6 cellular contexts compared by ENCODE assay signal in genomic region chr11:126268361-126268707, GRCh38. TPM values are rescaled to one million over a fixed set of nuclear protein-coding genes. Genes with fewer than 3 reads are reported as not detected.
DNase-seq lines count a peak whose midpoint lies in the region; ATAC-seq, FAIRE-seq and TF ChIP-seq lines count a peak whose summit lies in the region.

No MANE protein-coding gene starts in this region.

- peaks cover 45% of the 10 kb centered on the region for H3K36me3 Mint-ChIP-seq in activated T-cell treated with anti-CD3 and anti-CD28 coated beads, Interleukin-2, amount 50 U/mL, for 4 hours (ENCODE audit: insufficient read depth)
- peaks cover 50% of the 10 kb centered on the region for H3K36me3 Mint-ChIP-seq in nephron progenitor cell (ENCODE audit: low read depth)

- H2AFZ ChIP-seq in K562 (ENCODE audit: low read depth, low read length) = peak overlapping the region; percentile 93

- FAIRE-seq in K562 (lab: Jason Lieb, UNC) = no peak

- no peak for DNase-seq in activated T-cell treated with anti-CD3 and anti-CD28 coated beads, Interleukin-2, amount 50 U/mL, for 4 hours
- DNase-seq in activated T-cell treated with anti-CD3 and anti-CD28 coated beads for 4 hours (no peak), K562 (ENCODE audit: extremely low read depth in 1 of 4, low spot score in 3 of 4) (peak in 3 of 4 experiments; percentile 57 to 76 (median 69)), nephron progenitor cell (peak; percentile 52), NOMO-1 treated with dmso at 0.1 percent for 144 hours (lab: John Stamatoyannopoulos, UW; ENCODE audit: unreplicated experiment) (no peak)

- H3K4me1 Mint-ChIP-seq in activated T-cell treated with anti-CD3 and anti-CD28 coated beads, Interleukin-2, amount 50 U/mL, for 4 hours (ENCODE audit: low read depth) = peaks cover 38% of the 10 kb centered on the region
- H3K4me1 Mint-ChIP-seq in nephron progenitor cell = peaks cover 31% of the 10 kb centered on the region

- H3K79me2 ChIP-seq in K562 (ENCODE audit: control insufficient read depth, insufficient read depth, low read length) = peaks cover 51% of the 10 kb centered on the region

- H3K9me1 ChIP-seq in K562 (ENCODE audit: control insufficient read depth, insufficient read depth, low read length) = no peaks in the 10 kb centered on the region

- no peaks in the 10 kb centered on the region for H3K9me3 Mint-ChIP-seq in activated T-cell treated with anti-CD3 and anti-CD28 coated beads, Interleukin-2, amount 50 U/mL, for 4 hours
- no peaks in the 10 kb centered on the region for H3K9me3 Mint-ChIP-seq in nephron progenitor cell

- peak overlapping the region; percentile 97 for H3K4me2 ChIP-seq in K562 (ENCODE audit: insufficient read depth, low read length)

- under 1% methylated on average over 15 of the region's 23 CpGs for WGBS in K562 (ENCODE audit: insufficient coverage, low coverage, missing lambda C conversion rate)

- peak overlapping the region; percentile 100 for H3K27ac Mint-ChIP-seq in nephron progenitor cell

- POLR2A ChIA-PET in K562 (lab: Yijun Ruan, JAX) = interaction anchor here (0.6 to 2.5 kb wide), 9 partner anchors 8 to 258 kb away, joined by 3 to 14 read pairs (median 4); partner anchors contain the start of gene TIRAP

- peaks cover 77% of the 10 kb centered on the region for H3K36me3 ChIP-seq in K562 (ENCODE audit: control insufficient read depth, insufficient read depth, low read length)

- H3K9me3 ChIP-seq in K562 (replicated peaks; ENCODE audit: control insufficient read depth, insufficient read depth, low read depth, low read length) = no peaks in the 10 kb centered on the region

- no peak for TF ChIP-seq RAD21 in K562 (CRISPR knock-in tag; conservative IDR thresholded peaks at IDR 0.05 in 1 of 2, IDR thresholded peaks at IDR 0.05 in 1 of 2)

- ATAC-seq in activated T-cell treated with anti-CD3 and anti-CD28 coated beads, Interleukin-2, amount 50 U/mL, for 4 hours = peak; percentile 0 to 1
- ATAC-seq in K562 (peak; percentile 42), HG02588 (IDR thresholded peaks at IDR 0.05; ENCODE audit: unreplicated experiment) (no peak)

- no peaks in the 10 kb centered on the region; a peak in 1 of 5 replicates for H3K27me3 ChIP-seq in K562 (ENCODE audit: control insufficient read depth in 2 of 2, insufficient read depth in 2 of 2, low read length in 2 of 2)

- no peaks in the 10 kb centered on the region for H4K20me1 ChIP-seq in K562 (replicated peaks; ENCODE audit: control insufficient read depth, insufficient read depth, low read length)

- TF ChIP-seq POLR2A in K562 (conservative IDR thresholded peaks at IDR 0.05) = no peak

- peak overlapping the region; percentile 99 for H3K4me3 Mint-ChIP-seq in activated T-cell treated with anti-CD3 and anti-CD28 coated beads, Interleukin-2, amount 50 U/mL, for 4 hours
- peak overlapping the region; percentile 95 for H3K4me3 Mint-ChIP-seq in nephron progenitor cell

- no peak for TF ChIP-seq EP300 in K562 (IDR thresholded peaks at IDR 0.05; ENCODE audit: low read length)

- in situ Hi-C loops in K562 (cut with MboI) = no loop called here

- H3K27ac ChIP-seq in K562 (ENCODE audit: extremely low read depth, low read depth, low read length) = peak overlapping the region; percentile 96

- no peaks in the 10 kb centered on the region for H3K27me3 Mint-ChIP-seq in activated T-cell treated with anti-CD3 and anti-CD28 coated beads, Interleukin-2, amount 50 U/mL, for 4 hours (ENCODE audit: low read depth)
- H3K27me3 Mint-ChIP-seq in nephron progenitor cell (ENCODE audit: low read depth, poor library complexity) = no peaks in the 10 kb centered on the region

- CTCF ChIA-PET in K562 (lab: Yijun Ruan, JAX; ENCODE audit: low intra/inter-chr PET ratio) = no interaction called here

- H3K4me1 ChIP-seq in K562 (replicated peaks in 1 of 2; ENCODE audit: control insufficient read depth in 2 of 2, insufficient read depth in 2 of 2, low read length in 2 of 2) = peaks cover 4 to 11% of the 10 kb centered on the region in 2 experiments; a peak in 3 of 5 replicates

- intact Hi-C loops in K562 (cut with micrococcal nuclease) = loop anchor here (2.0 kb wide), 1 partner anchor 58 kb away; the partner anchor contains the start of genes FAM118B and RPUSD4

- peak overlapping the region; percentile 97 to 99 for H3K9ac ChIP-seq in K562 (ENCODE audit: insufficient read depth in 1 of 2, low read depth in 2 of 2, low read length in 2 of 2)

- H3K4me3 ChIP-seq in K562 = peak overlapping the region; percentile 93

- TF ChIP-seq CTCF in K562 (IDR thresholded peaks at IDR 0.05 in 2 of 3, conservative IDR thresholded peaks at IDR 0.05 in 1 of 3; ENCODE audit: insufficient read depth in 2 of 3, low read depth in 1 of 3, low read length in 3 of 3) (no peak), nephron progenitor cell (IDR thresholded peaks at IDR 0.05) (no peak)

- BruUV-seq in K562 (replicated peaks; lab: Mats Ljungman, UMichigan) = no TSS peak

RNA-seq across cellular contexts. Expression of gene SRPRA, which starts 0.4 kb away (rescaled TPM):
- 100 to 1,000 TPM; 213 to 222 (median 214) TPM for total RNA-seq in activated T-cell treated with anti-CD3 and anti-CD28 coated beads, Interleukin-2, amount 50 U/mL, for 4 hours
- total RNA-seq in K562 (2011; cell fraction: chromatin; rRNA removed; ENCODE audit: low replicate concordance) = 416 and 492 TPM in 2 replicates
- total RNA-seq in K562 (2011; cell fraction: nucleolus; rRNA removed) = 234 TPM in 2 replicates
- total RNA-seq in K562 (2011; cell fraction: nucleoplasm; rRNA removed) = 263 and 270 TPM in 2 replicates
- total RNA-seq in K562 (2014; rRNA removed) (56.9 and 72.5 TPM in 2 replicates), K562 (2014; rRNA removed; fragmentation: Illumina TruSeq; extraction: Trizol) (68.8 and 73.6 TPM in 2 replicates), K562 (2015; rRNA removed; fragmentation: Illumina TruSeq; extraction: Trizol) (74.6 and 75.8 TPM in 2 replicates), K562 (2021) (108 and 112 TPM in 2 replicates)
- polyA plus RNA-seq in K562 (2011; rRNA removed) (89.6 and 93.4 TPM in 2 replicates), K562 (2014; fragmentation: Illumina TruSeq; extraction: Trizol) (114 and 124 TPM in 2 replicates), K562 (2014; fragmentation: Nextera tagmentation; extraction: Ambion mirVana) (100 to 1,000 TPM in 1 of 2 experiments, 10 to 100 TPM in 1; 33.5 to 106 TPM), K562 (2014; rRNA removed) (78.0 and 80.0 TPM in 2 replicates)
- polyA plus RNA-seq in K562 (2011; cell fraction: cytosol; rRNA removed) = 95.3 and 119 TPM in 2 replicates
- 205 and 262 TPM in 2 replicates for polyA plus RNA-seq in K562 (2011; cell fraction: nucleus; rRNA removed)
- 86.3 and 141 TPM in 2 replicates for polyA plus RNA-seq in K562 (2012)
- 103 and 132 TPM in 2 replicates for polyA minus RNA-seq in K562 (2011; rRNA and poly(A)+ RNA removed)
- polyA minus RNA-seq in K562 (2011; cell fraction: cytosol; rRNA and poly(A)+ RNA removed) = 50.4 and 71.8 TPM in 2 replicates
- polyA minus RNA-seq in K562 (2011; cell fraction: nucleus; rRNA and poly(A)+ RNA removed) = 97.2 and 106 TPM in 2 replicates

RNA-seq across cellular contexts. Expression of gene FOXRED1, which starts 0.6 kb away (rescaled TPM):
- 10 to 100 TPM; 51.2 to 55.5 (median 51.4) TPM for total RNA-seq in activated T-cell treated with anti-CD3 and anti-CD28 coated beads, Interleukin-2, amount 50 U/mL, for 4 hours
- total RNA-seq in K562 (2011; cell fraction: chromatin; rRNA removed; ENCODE audit: low replicate concordance) = 196 and 237 TPM in 2 replicates
- 99.1 and 124 TPM in 2 replicates for total RNA-seq in K562 (2011; cell fraction: nucleolus; rRNA removed)
- 161 and 215 TPM in 2 replicates for total RNA-seq in K562 (2011; cell fraction: nucleoplasm; rRNA removed)
- 52.4 and 62.7 TPM in 2 replicates for total RNA-seq in K562 (2014; rRNA removed)
- total RNA-seq in K562 (2014; rRNA removed; fragmentation: Illumina TruSeq; extraction: Trizol) = 39.1 and 48.1 TPM in 2 replicates
- total RNA-seq in K562 (2015; rRNA removed; fragmentation: Illumina TruSeq; extraction: Trizol) = 53.1 and 55.2 TPM in 2 replicates
- 63.4 and 63.6 TPM in 2 replicates for total RNA-seq in K562 (2021)
- polyA plus RNA-seq in K562 (2011; rRNA removed) = 58.6 and 83.5 TPM in 2 replicates
- polyA plus RNA-seq in K562 (2011; cell fraction: cytosol; rRNA removed) = 81.0 and 172 TPM in 2 replicates
- 104 and 170 TPM in 2 replicates for polyA plus RNA-seq in K562 (2011; cell fraction: nucleus; rRNA removed)
- polyA plus RNA-seq in K562 (2012) = 51.6 and 56.6 TPM in 2 replicates
- polyA plus RNA-seq in K562 (2014; fragmentation: Illumina TruSeq; extraction: Trizol) = 73.3 and 80.3 TPM in 2 replicates
- 10 to 100 TPM; 14.1 to 26.2 TPM for polyA plus RNA-seq in K562 (2014; fragmentation: Nextera tagmentation; extraction: Ambion mirVana)
- polyA plus RNA-seq in K562 (2014; rRNA removed) = 93.2 and 94.4 TPM in 2 replicates
- 32.7 and 55.3 TPM in 2 replicates for polyA minus RNA-seq in K562 (2011; rRNA and poly(A)+ RNA removed)
- 15.6 and 31.4 TPM in 2 replicates for polyA minus RNA-seq in K562 (2011; cell fraction: cytosol; rRNA and poly(A)+ RNA removed)
- polyA minus RNA-seq in K562 (2011; cell fraction: nucleus; rRNA and poly(A)+ RNA removed) = 31.7 and 34.6 TPM in 2 replicates

RNA-seq across cellular contexts. Expression of gene TIRAP, which starts 14.6 kb away (rescaled TPM):
- 1 to 10 TPM; 4.8 to 6.4 (median 5.4) TPM for total RNA-seq in activated T-cell treated with anti-CD3 and anti-CD28 coated beads, Interleukin-2, amount 50 U/mL, for 4 hours
- 6.0 and 9.3 TPM in 2 replicates for total RNA-seq in K562 (2011; cell fraction: chromatin; rRNA removed; ENCODE audit: low replicate concordance)
- 5.7 and 7.0 TPM in 2 replicates for total RNA-seq in K562 (2011; cell fraction: nucleolus; rRNA removed)
- total RNA-seq in K562 (2011; cell fraction: nucleoplasm; rRNA removed) = 5.2 and 5.5 TPM in 2 replicates
- total RNA-seq in K562 (2014; rRNA removed) = 1.7 and 2.9 TPM in 2 replicates
- 3.0 and 3.7 TPM in 2 replicates for total RNA-seq in K562 (2014; rRNA removed; fragmentation: Illumina TruSeq; extraction: Trizol)
- 5.2 and 5.4 TPM in 2 replicates for total RNA-seq in K562 (2015; rRNA removed; fragmentation: Illumina TruSeq; extraction: Trizol)
- total RNA-seq in K562 (2021) = 5.3 and 6.2 TPM in 2 replicates
- 1.7 and 3.6 TPM in 2 replicates for polyA plus RNA-seq in K562 (2011; rRNA removed)
- polyA plus RNA-seq in K562 (2011; cell fraction: cytosol; rRNA removed) = 2.8 and 7.5 TPM in 2 replicates
- polyA plus RNA-seq in K562 (2011; cell fraction: nucleus; rRNA removed) = 1.7 and 3.8 TPM in 2 replicates
- 4.9 and 7.3 TPM in 2 replicates for polyA plus RNA-seq in K562 (2012)
- 7.8 and 8.7 TPM in 2 replicates for polyA plus RNA-seq in K562 (2014; fragmentation: Illumina TruSeq; extraction: Trizol)
- 1 to 10 TPM in 1 of 2 experiments, under 1 TPM in 1; 0.60 to 1.3 TPM for polyA plus RNA-seq in K562 (2014; fragmentation: Nextera tagmentation; extraction: Ambion mirVana)
- 3.2 and 4.9 TPM in 2 replicates for polyA plus RNA-seq in K562 (2014; rRNA removed)
- 1.8 and 3.3 TPM in 2 replicates for polyA minus RNA-seq in K562 (2011; rRNA and poly(A)+ RNA removed)
- polyA minus RNA-seq in K562 (2011; cell fraction: cytosol; rRNA and poly(A)+ RNA removed) = 1.4 and 3.7 TPM in 2 replicates
- polyA minus RNA-seq in K562 (2011; cell fraction: nucleus; rRNA and poly(A)+ RNA removed) = 2.3 and 2.7 TPM in 2 replicates

RNA-seq across cellular contexts. Expression of gene DCPS, which starts 35.5 kb away (rescaled TPM):
- 10 to 100 TPM; 31.4 to 37.6 (median 37.5) TPM for total RNA-seq in activated T-cell treated with anti-CD3 and anti-CD28 coated beads, Interleukin-2, amount 50 U/mL, for 4 hours
- 5.6 and 9.2 TPM in 2 replicates for total RNA-seq in K562 (2011; cell fraction: chromatin; rRNA removed; ENCODE audit: low replicate concordance)
- total RNA-seq in K562 (2011; cell fraction: nucleolus; rRNA removed) = 11.2 and 12.0 TPM in 2 replicates
- 7.4 and 9.0 TPM in 2 replicates for total RNA-seq in K562 (2011; cell fraction: nucleoplasm; rRNA removed)
- 16.5 and 23.8 TPM in 2 replicates for total RNA-seq in K562 (2014; rRNA removed)
- total RNA-seq in K562 (2014; rRNA removed; fragmentation: Illumina TruSeq; extraction: Trizol) = 10.8 and 11.1 TPM in 2 replicates
- 17.9 and 18.9 TPM in 2 replicates for total RNA-seq in K562 (2015; rRNA removed; fragmentation: Illumina TruSeq; extraction: Trizol)
- 23.0 and 24.6 TPM in 2 replicates for total RNA-seq in K562 (2021)
- 16.8 and 25.9 TPM in 2 replicates for polyA plus RNA-seq in K562 (2011; rRNA removed)
- polyA plus RNA-seq in K562 (2011; cell fraction: cytosol; rRNA removed) = 27.0 and 56.5 TPM in 2 replicates
- polyA plus RNA-seq in K562 (2011; cell fraction: nucleus; rRNA removed) = 7.1 and 12.9 TPM in 2 replicates
- polyA plus RNA-seq in K562 (2012) = 21.5 and 26.3 TPM in 2 replicates
- polyA plus RNA-seq in K562 (2014; fragmentation: Illumina TruSeq; extraction: Trizol) = 37.2 and 38.1 TPM in 2 replicates
- 10 to 100 TPM in 1 of 2 experiments, 1 to 10 TPM in 1; 8.7 to 17.8 TPM for polyA plus RNA-seq in K562 (2014; fragmentation: Nextera tagmentation; extraction: Ambion mirVana)
- polyA plus RNA-seq in K562 (2014; rRNA removed) = 23.3 and 27.2 TPM in 2 replicates
- polyA minus RNA-seq in K562 (2011; rRNA and poly(A)+ RNA removed) = 6.6 and 12.8 TPM in 2 replicates
- 9.0 and 12.5 TPM in 2 replicates for polyA minus RNA-seq in K562 (2011; cell fraction: cytosol; rRNA and poly(A)+ RNA removed)
- 5.8 and 6.1 TPM in 2 replicates for polyA minus RNA-seq in K562 (2011; cell fraction: nucleus; rRNA and poly(A)+ RNA removed)

RNA-seq across cellular contexts. Expression of gene FAM118B, which starts 56.8 kb away (rescaled TPM):
- total RNA-seq in activated T-cell treated with anti-CD3 and anti-CD28 coated beads, Interleukin-2, amount 50 U/mL, for 4 hours = 10 to 100 TPM; 15.9 to 18.6 (median 17.0) TPM
- total RNA-seq in K562 (2011; cell fraction: chromatin; rRNA removed; ENCODE audit: low replicate concordance) = 19.2 and 31.7 TPM in 2 replicates
- 10.5 and 13.8 TPM in 2 replicates for total RNA-seq in K562 (2011; cell fraction: nucleolus; rRNA removed)
- total RNA-seq in K562 (2011; cell fraction: nucleoplasm; rRNA removed) = 20.2 and 35.6 TPM in 2 replicates
- total RNA-seq in K562 (2014; rRNA removed) = 12.0 and 15.0 TPM in 2 replicates
- total RNA-seq in K562 (2014; rRNA removed; fragmentation: Illumina TruSeq; extraction: Trizol) = 22.1 and 25.1 TPM in 2 replicates
- total RNA-seq in K562 (2015; rRNA removed; fragmentation: Illumina TruSeq; extraction: Trizol) = 23.4 and 27.3 TPM in 2 replicates
- 17.8 and 19.0 TPM in 2 replicates for total RNA-seq in K562 (2021)
- 12.4 and 23.9 TPM in 2 replicates for polyA plus RNA-seq in K562 (2011; rRNA removed)
- 7.1 and 7.7 TPM in 2 replicates for polyA plus RNA-seq in K562 (2011; cell fraction: cytosol; rRNA removed)
- 6.8 and 7.1 TPM in 2 replicates for polyA plus RNA-seq in K562 (2011; cell fraction: nucleus; rRNA removed)
- 11.3 and 18.0 TPM in 2 replicates for polyA plus RNA-seq in K562 (2012)
- polyA plus RNA-seq in K562 (2014; fragmentation: Illumina TruSeq; extraction: Trizol) = 17.6 and 20.0 TPM in 2 replicates
- 10 to 100 TPM; 31.8 to 49.0 TPM for polyA plus RNA-seq in K562 (2014; fragmentation: Nextera tagmentation; extraction: Ambion mirVana)
- polyA plus RNA-seq in K562 (2014; rRNA removed) = 13.8 and 17.2 TPM in 2 replicates
- 12.1 and 15.2 TPM in 2 replicates for polyA minus RNA-seq in K562 (2011; rRNA and poly(A)+ RNA removed)
- polyA minus RNA-seq in K562 (2011; cell fraction: cytosol; rRNA and poly(A)+ RNA removed) = 4.2 and 5.3 TPM in 2 replicates
- 7.8 and 9.3 TPM in 2 replicates for polyA minus RNA-seq in K562 (2011; cell fraction: nucleus; rRNA and poly(A)+ RNA removed)

Comparison
In these comparisons a context has a peak if more than half of its experiments do, and no peak if none do; other contexts are left out.
1. DNase-seq: peak in K562 (3 of 4) and nephron progenitor cell (single experiment); none in activated T-cell treated with anti-CD3 and anti-CD28 coated beads, Interleukin-2, amount 50 U/mL, for 4 hours (single experiment), activated T-cell treated with anti-CD3 and anti-CD28 coated beads for 4 hours (single experiment) and NOMO-1 treated with dmso at 0.1 percent for 144 hours (single experiment).